Comparison of ENCODE assay signal across 26 cellular contexts in the genomic region with DNA sequence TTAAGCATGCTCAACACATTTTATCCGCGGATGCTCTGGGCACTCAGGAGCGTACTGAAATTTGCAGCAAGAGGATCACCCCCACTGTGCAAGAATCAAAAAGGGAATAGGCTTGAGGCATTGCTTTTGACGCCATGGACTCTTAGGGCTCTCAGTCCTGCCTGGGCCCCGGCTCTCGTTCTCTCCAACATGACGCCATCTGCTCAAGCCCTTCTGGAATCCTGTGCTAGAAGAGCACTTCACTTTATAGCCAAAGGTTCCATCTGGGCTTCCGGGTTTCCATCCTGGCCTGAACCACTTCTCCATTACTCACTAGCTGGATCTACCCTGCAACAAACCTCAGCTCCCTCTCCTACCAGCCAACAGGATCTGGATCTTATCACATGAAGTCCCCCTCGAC.
"Had no signal": no experiment of that assay in that cellular context is flagged by ENCODE, and none has a peak within 500 bp of the region (broad histone marks: within the 10 kb centered on the region; RNA-seq: fewer than 3 reads in every experiment).

No MANE protein-coding gene starts in this region.

- ATAC-seq: activated naive CD4-positive, alpha-beta T cell treated with anti-CD3 and anti-CD28 coated beads, Interleukin-2, amount 50 U/mL, for 72 hours; activated T-cell treated with anti-CD3 and anti-CD28 coated beads, Interleukin-2, amount 50 U/mL, for 72 hours; mucosa of descending colon; psoas muscle; stimulated activated memory B cell treated with anti-CD40 and anti-IgM and Interleukin-4, amounts not matched to agents 10 μg/mL and 1 μg/mL and 100 μg/mL, for 72 hours had no signal

- H3K27ac ChIP-seq: adrenal gland, ascending aorta, cardiac muscle cell, epithelial cell of prostate, esophagus squamous epithelium, left ventricle myocardium inferior, neutrophil, psoas muscle, sigmoid colon, stomach, thyroid gland, upper lobe of left lung, vagina, VCaP had no signal

- H3K9me3 ChIP-seq: adrenal gland, mucosa of descending colon, neutrophil, psoas muscle, sigmoid colon, thyroid gland, vagina had no signal

- H3K27me3 ChIP-seq: adrenal gland, ascending aorta, cardiac muscle cell, esophagus squamous epithelium, neutrophil, sigmoid colon, stomach, thyroid gland, upper lobe of left lung, vagina had no signal

- DNase-seq: activated CD4-positive, alpha-beta T cell treated with anti-CD3 and anti-CD28 coated beads for 4 hours; activated CD4-positive, alpha-beta T cell treated with anti-CD3 and anti-CD28 coated beads, Interleukin-2, amount 50 U/mL, for 4 hours; activated naive CD4-positive, alpha-beta T cell; activated T-cell treated with anti-CD3 and anti-CD28 coated beads for 4 hours; activated T-cell treated with anti-CD3 and anti-CD28 coated beads, Interleukin-2, amount 50 U/mL, for 72 hours; adrenal gland; esophagus squamous epithelium; left ventricle myocardium inferior; mucosa of descending colon; psoas muscle; sigmoid colon; small intestine; stimulated activated CD4-positive, alpha-beta T cell treated with anti-CD3 and anti-CD28 coated beads, Interleukin-4, amount 100 ng/mL, for 24 hours; stimulated activated CD8-positive, alpha-beta memory T cell treated with anti-CD3 and anti-CD28 coated beads, Interleukin-4, amount 100 ng/mL, for 48 hours; stomach; T-helper 9 cell; thyroid gland; upper lobe of left lung had no signal

- H3K4me3 ChIP-seq: adrenal gland, ascending aorta, cardiac muscle cell, esophagus squamous epithelium, left ventricle myocardium inferior, mucosa of descending colon, psoas muscle, sigmoid colon, stomach, thyroid gland, upper lobe of left lung, vagina had no signal

- H3K36me3 ChIP-seq: adrenal gland, ascending aorta, cardiac muscle cell, esophagus squamous epithelium, left ventricle myocardium inferior, neutrophil, sigmoid colon, stomach, thyroid gland, upper lobe of left lung, vagina had no signal

- H3K4me1 ChIP-seq: adrenal gland, ascending aorta, esophagus squamous epithelium, left ventricle myocardium inferior, psoas muscle, thyroid gland, upper lobe of left lung, vagina had no signal
